In genomic region chr11:1781593-1781975, GRCh38 we compare ENCODE assay signal across 18 cellular contexts. TPM values are rescaled to one million over a fixed set of nuclear protein-coding genes. Genes with fewer than 3 reads are reported as not detected.
"Had no signal": no experiment of that assay in that cellular context is flagged by ENCODE, and none has a peak within 500 bp of the region (broad histone marks: within the 10 kb centered on the region; RNA-seq: fewer than 3 reads in every experiment).

No MANE protein-coding gene starts in this region.

- ATAC-seq: activated CD8-positive, alpha-beta memory T cell treated with anti-CD3 and anti-CD28 coated beads, Interleukin-2, amount 10 ng/mL, durations not matched to agents 7 days and 5 days had no signal

- H3K27ac Mint-ChIP-seq: activated CD8-positive, alpha-beta memory T cell treated with anti-CD3 and anti-CD28 coated beads, Interleukin-2, amount 10 ng/mL, durations not matched to agents 7 days and 5 days; activated naive CD4-positive, alpha-beta T cell treated with anti-CD3 and anti-CD28 coated beads, Interleukin-2, amount 50 U/mL, for 24 hours; activated T-cell treated with anti-CD3 and anti-CD28 coated beads, Interleukin-2, amount 50 U/mL, for 24 hours; endodermal cell; nephron progenitor cell had no signal

- H3K27me3 ChIP-seq: tibial nerve had no signal

- H3K27ac ChIP-seq: parathyroid adenoma, tibial nerve had no signal

- H3K36me3 Mint-ChIP-seq: activated CD8-positive, alpha-beta memory T cell treated with anti-CD3 and anti-CD28 coated beads, Interleukin-2, amount 10 ng/mL, durations not matched to agents 7 days and 5 days; activated naive CD4-positive, alpha-beta T cell treated with anti-CD3 and anti-CD28 coated beads, Interleukin-2, amount 50 U/mL, for 24 hours; brain had no signal

- H3K9ac ChIP-seq: parathyroid adenoma had no signal

- DNase-seq: activated CD4-positive, alpha-beta T cell treated with anti-CD3 and anti-CD28 coated beads, Interleukin-2, amount 50 U/mL, for 4 hours; activated CD8-positive, alpha-beta memory T cell treated with anti-CD3 and anti-CD28 coated beads, Interleukin-2, amount 10 ng/mL, durations not matched to agents 7 days and 5 days; activated effector memory CD4-positive, alpha-beta T cell treated with Interleukin-2 at 50 U/mL for 16 hours; activated T-cell treated with anti-CD3 and anti-CD28 coated beads, Interleukin-2, amount 50 U/mL, for 24 hours; endodermal cell; hypothalamus; left cardiac atrium; mammary epithelial cell; nephron progenitor cell had no signal

- H3K9me3 Mint-ChIP-seq: activated naive CD4-positive, alpha-beta T cell treated with anti-CD3 and anti-CD28 coated beads, Interleukin-2, amount 50 U/mL, for 24 hours; activated T-cell treated with anti-CD3 and anti-CD28 coated beads, Interleukin-2, amount 50 U/mL, for 24 hours; endodermal cell had no signal

- H3K4me1 Mint-ChIP-seq: activated naive CD4-positive, alpha-beta T cell treated with anti-CD3 and anti-CD28 coated beads, Interleukin-2, amount 50 U/mL, for 24 hours; brain had no signal

- H3K4me1 ChIP-seq: parathyroid adenoma had no signal

- H3K27me3 Mint-ChIP-seq: activated naive CD4-positive, alpha-beta T cell treated with anti-CD3 and anti-CD28 coated beads, Interleukin-2, amount 50 U/mL, for 24 hours; activated T-cell treated with anti-CD3 and anti-CD28 coated beads, Interleukin-2, amount 50 U/mL, for 24 hours had no signal

- H3K36me3 ChIP-seq: tibial nerve had no signal

- H3K4me3 ChIP-seq: skin epidermis, tibial nerve had no signal

- H3K4me3 Mint-ChIP-seq: activated CD8-positive, alpha-beta memory T cell treated with anti-CD3 and anti-CD28 coated beads, Interleukin-2, amount 10 ng/mL, durations not matched to agents 7 days and 5 days; activated naive CD4-positive, alpha-beta T cell treated with anti-CD3 and anti-CD28 coated beads, Interleukin-2, amount 50 U/mL, for 24 hours; activated T-cell treated with anti-CD3 and anti-CD28 coated beads, Interleukin-2, amount 50 U/mL, for 24 hours; brain; endodermal cell; nephron progenitor cell had no signal

RNA-seq across cellular contexts. Expression of gene SYT8, which starts 53.2 kb away (rescaled TPM):
- total RNA-seq: activated CD8-positive, alpha-beta memory T cell treated with anti-CD3 and anti-CD28 coated beads, Interleukin-2, amount 10 ng/mL, durations not matched to agents 7 days and 5 days; endodermal cell; left cardiac atrium; subcutaneous adipose tissue; T-helper 2 cell treated with Interferon-gamma antibody and Interleukin-4, amounts not matched to agents 100 ng/mL and 5 ng/mL, for 36 hours had no signal

RNA-seq across cellular contexts. Expression of gene TNNI2, which starts 57.2 kb away (rescaled TPM):
- total RNA-seq: dermis microvascular lymphatic vessel endothelial cell, endodermal cell, renal cortical epithelial cell, tibial nerve had no signal
